In the genomic region with DNA sequence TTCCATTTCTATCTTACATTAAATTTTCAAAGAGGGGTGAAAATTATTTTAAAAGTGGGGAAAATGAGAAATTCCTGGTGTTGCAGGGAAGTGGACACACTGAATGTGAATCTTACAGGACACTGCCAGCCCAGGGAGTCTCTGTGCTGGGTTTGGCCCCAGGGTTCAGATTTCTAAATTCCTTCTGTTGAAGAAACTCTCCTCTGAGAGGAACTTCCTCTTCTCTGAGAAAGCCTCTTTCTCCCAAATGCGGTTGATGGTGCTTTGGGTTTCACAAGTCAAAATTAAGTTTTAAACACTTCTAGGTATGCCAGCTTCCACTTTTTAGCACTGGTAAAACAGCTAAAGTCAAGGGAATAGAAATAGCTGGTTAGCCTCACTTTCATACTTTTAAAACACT, we compare ENCODE assay signal across 15 cellular contexts.
DNase-seq lines count a peak whose midpoint lies in the region; ATAC-seq and TF ChIP-seq lines count a peak whose summit lies in the region.
"Had no signal": no experiment of that assay in that cellular context is flagged by ENCODE, and none has a peak within 500 bp of the region (broad histone marks: within the 10 kb centered on the region; RNA-seq: fewer than 3 reads in every experiment).

No MANE protein-coding gene starts in this region.

- H3K79me2 ChIP-seq in Loucy (ENCODE audit: insufficient read depth, low read length): no peaks in the 10 kb centered on the region

- TF ChIP-seq POLR2A in lower leg skin (IDR thresholded peaks at IDR 0.05): no peak

- H3K27ac Mint-ChIP-seq in activated T-helper 1 cell treated with anti-CD3 and anti-CD28 coated beads, Interleukin-12 subunit alpha, Interleukin-12 subunit beta, Interleukin-2, Interleukin-4 antibody, amounts not matched to agents 30 ng/mL and 10 ng/mL and 1 ng/mL, durations not matched to agents 14 hours and 24 hours and 36 hours: peak overlapping the region; percentile 16
- H3K27ac Mint-ChIP-seq in stimulated activated effector memory CD8-positive, alpha-beta T cell treated with anti-CD3 and anti-CD28 coated beads, Interleukin-12 subunit alpha, Interleukin-12 subunit beta, amount 100 ng/mL, for 72 hours: no peak overlapping the region

- peaks cover 9% of the 10 kb centered on the region for H3K4me1 Mint-ChIP-seq in activated T-helper 1 cell treated with anti-CD3 and anti-CD28 coated beads, Interleukin-12 subunit alpha, Interleukin-12 subunit beta, Interleukin-2, Interleukin-4 antibody, amounts not matched to agents 30 ng/mL and 10 ng/mL and 1 ng/mL, durations not matched to agents 14 hours and 24 hours and 36 hours (ENCODE audit: low read depth)
- no peaks in the 10 kb centered on the region for H3K4me1 Mint-ChIP-seq in stimulated activated effector memory CD8-positive, alpha-beta T cell treated with anti-CD3 and anti-CD28 coated beads, Interleukin-12 subunit alpha, Interleukin-12 subunit beta, amount 100 ng/mL, for 72 hours

- H3K4me2 ChIP-seq in Loucy (ENCODE audit: low read depth, low read length, poor library complexity, severe bottlenecking): no peak overlapping the region

- H3K27ac ChIP-seq in cardiac muscle cell (peak overlapping the region; percentile 73), right atrium auricular region (no peak overlapping the region), left ventricle myocardium inferior (replicated peaks) (no peak overlapping the region)
- H3K27ac ChIP-seq: neutrophil, stomach had no signal

- H3F3A ChIP-seq in Loucy (ENCODE audit: low read depth): no peaks in the 10 kb centered on the region

- peak overlapping the region; percentile 59 for H3K4me3 Mint-ChIP-seq in activated T-helper 1 cell treated with anti-CD3 and anti-CD28 coated beads, Interleukin-12 subunit alpha, Interleukin-12 subunit beta, Interleukin-2, Interleukin-4 antibody, amounts not matched to agents 30 ng/mL and 10 ng/mL and 1 ng/mL, durations not matched to agents 14 hours and 24 hours and 36 hours
- peak overlapping the region; percentile 24 for H3K4me3 Mint-ChIP-seq in stimulated activated effector memory CD8-positive, alpha-beta T cell treated with anti-CD3 and anti-CD28 coated beads, Interleukin-12 subunit alpha, Interleukin-12 subunit beta, amount 100 ng/mL, for 72 hours

- DNase-seq in cardiac muscle cell (ENCODE audit: low read depth in 1 of 2, low spot score in 1 of 2): no peak
- DNase-seq in right atrium auricular region (ENCODE audit: low spot score): no peak
- no peak for DNase-seq in activated T-helper 1 cell treated with anti-CD3 and anti-CD28 coated beads, Interleukin-12 subunit alpha, Interleukin-12 subunit beta, Interleukin-2, Interleukin-4 antibody, amounts not matched to agents 30 ng/mL and 10 ng/mL and 1 ng/mL, durations not matched to agents 14 hours and 24 hours and 36 hours (ENCODE audit: low spot score)
- no peak for DNase-seq in stimulated activated effector memory CD8-positive, alpha-beta T cell treated with anti-CD3 and anti-CD28 coated beads, Interleukin-12 subunit alpha, Interleukin-12 subunit beta, amount 100 ng/mL, for 72 hours (ENCODE audit: low spot score in 2 of 2)
- no peak for DNase-seq in left ventricle myocardium inferior
- DNase-seq in DMS79 treated with DMSO at 0.1 percent for 48 hours (lab: John Stamatoyannopoulos, UW): no peak
- no peak for DNase-seq in lower leg skin (ENCODE audit: low spot score in 2 of 2)
- DNase-seq: activated CD8-positive, alpha-beta memory T cell treated with anti-CD3 and anti-CD28 coated beads for 24 hours; hippocampal formation; left ventricle myocardium superior; NCI-H2081; stomach had no signal

- H3K9me3 ChIP-seq in cardiac muscle cell (ENCODE audit: low read depth): no peaks in the 10 kb centered on the region
- H3K9me3 ChIP-seq in right atrium auricular region: no peaks in the 10 kb centered on the region
- no peaks in the 10 kb centered on the region for H3K9me3 ChIP-seq in Loucy (ENCODE audit: insufficient read depth, low read depth, low read length)
- H3K9me3 ChIP-seq in left ventricle myocardium inferior (replicated peaks): no peaks in the 10 kb centered on the region
- H3K9me3 ChIP-seq: neutrophil, stomach had no signal

- H3K27me3 ChIP-seq in cardiac muscle cell (no peaks in the 10 kb centered on the region), right atrium auricular region (no peaks in the 10 kb centered on the region), Loucy (ENCODE audit: insufficient read depth, low read length, poor library complexity, severe bottlenecking) (no peaks in the 10 kb centered on the region), left ventricle myocardium inferior (ENCODE audit: low read depth) (no peaks in the 10 kb centered on the region)
- H3K27me3 ChIP-seq: neutrophil, stomach had no signal

- ATAC-seq in stimulated activated effector memory CD8-positive, alpha-beta T cell treated with anti-CD3 and anti-CD28 coated beads, Interleukin-12 subunit alpha, Interleukin-12 subunit beta, amount 100 ng/mL, for 72 hours: no peak
- ATAC-seq: left ventricle myocardium superior had no signal

- peak overlapping the region; percentile 57 for H2AFZ ChIP-seq in Loucy (ENCODE audit: low read length)

- H3K4me3 ChIP-seq in cardiac muscle cell (no peak overlapping the region), right atrium auricular region (no peak overlapping the region), Loucy (ENCODE audit: low read length, poor library complexity, severe bottlenecking) (no peak overlapping the region), left ventricle myocardium inferior (no peak overlapping the region), lower leg skin (ENCODE audit: low read depth, poor library complexity, severe bottlenecking) (no peak overlapping the region)
- H3K4me3 ChIP-seq: GM12878, stomach had no signal

- no peak for TF ChIP-seq CTCF in cardiac muscle cell (IDR thresholded peaks at IDR 0.05; ENCODE audit: low read depth, low read length)
- no peak for TF ChIP-seq CTCF in right atrium auricular region (IDR thresholded peaks at IDR 0.05)
- no peak for TF ChIP-seq CTCF in Loucy (conservative IDR thresholded peaks at IDR 0.05; ENCODE audit: low read length)
- TF ChIP-seq CTCF in left ventricle myocardium inferior (IDR thresholded peaks at IDR 0.05; ENCODE audit: borderline replicate concordance): no peak
- TF ChIP-seq CTCF in lower leg skin (IDR thresholded peaks at IDR 0.05): no peak

- H3K36me3 ChIP-seq in cardiac muscle cell: no peaks in the 10 kb centered on the region
- no peaks in the 10 kb centered on the region for H3K36me3 ChIP-seq in right atrium auricular region
- no peaks in the 10 kb centered on the region for H3K36me3 ChIP-seq in Loucy (ENCODE audit: insufficient read depth, low read length)
- H3K36me3 ChIP-seq in left ventricle myocardium inferior: no peaks in the 10 kb centered on the region
- H3K36me3 ChIP-seq: neutrophil, stomach had no signal

- H3K9ac ChIP-seq in Loucy (ENCODE audit: low read depth, low read length, poor library complexity, severe bottlenecking): no peak overlapping the region

- H3K4me1 ChIP-seq in cardiac muscle cell (ENCODE audit: low read depth) (peaks cover 14% of the 10 kb centered on the region), right atrium auricular region (no peaks in the 10 kb centered on the region), Loucy (ENCODE audit: insufficient read depth, low read length, poor library complexity, severe bottlenecking) (no peaks in the 10 kb centered on the region), left ventricle myocardium inferior (no peaks in the 10 kb centered on the region)
- H3K4me1 ChIP-seq: stomach had no signal

- H3K9me3 Mint-ChIP-seq in activated T-helper 1 cell treated with anti-CD3 and anti-CD28 coated beads, Interleukin-12 subunit alpha, Interleukin-12 subunit beta, Interleukin-2, Interleukin-4 antibody, amounts not matched to agents 30 ng/mL and 10 ng/mL and 1 ng/mL, durations not matched to agents 14 hours and 24 hours and 36 hours: no peaks in the 10 kb centered on the region
- no peaks in the 10 kb centered on the region for H3K9me3 Mint-ChIP-seq in stimulated activated effector memory CD8-positive, alpha-beta T cell treated with anti-CD3 and anti-CD28 coated beads, Interleukin-12 subunit alpha, Interleukin-12 subunit beta, amount 100 ng/mL, for 72 hours

- intact Hi-C loops in activated T-helper 1 cell treated with anti-CD3 and anti-CD28 coated beads, Interleukin-12 subunit alpha, Interleukin-12 subunit beta, Interleukin-2, Interleukin-4 antibody, amounts not matched to agents 30 ng/mL and 10 ng/mL and 1 ng/mL, durations not matched to agents 14 hours and 24 hours and 36 hours (cut with micrococcal nuclease): no loop called here
- intact Hi-C loops in left ventricle myocardium inferior (cut with micrococcal nuclease): no loop called here
- intact Hi-C loops in lower leg skin (cut with DNase I; ENCODE audit: low total_unique reads): no loop called here

- H3K9me2 ChIP-seq in Loucy (replicated peaks; ENCODE audit: low read depth, low read length): no peaks in the 10 kb centered on the region

- H4K20me1 ChIP-seq in Loucy (ENCODE audit: insufficient read depth, low read length, poor library complexity, severe bottlenecking): no peaks in the 10 kb centered on the region

- H3K27me3 Mint-ChIP-seq in activated T-helper 1 cell treated with anti-CD3 and anti-CD28 coated beads, Interleukin-12 subunit alpha, Interleukin-12 subunit beta, Interleukin-2, Interleukin-4 antibody, amounts not matched to agents 30 ng/mL and 10 ng/mL and 1 ng/mL, durations not matched to agents 14 hours and 24 hours and 36 hours (ENCODE audit: insufficient read depth): no peaks in the 10 kb centered on the region

- no peaks in the 10 kb centered on the region for H3K36me3 Mint-ChIP-seq in activated T-helper 1 cell treated with anti-CD3 and anti-CD28 coated beads, Interleukin-12 subunit alpha, Interleukin-12 subunit beta, Interleukin-2, Interleukin-4 antibody, amounts not matched to agents 30 ng/mL and 10 ng/mL and 1 ng/mL, durations not matched to agents 14 hours and 24 hours and 36 hours (ENCODE audit: low read depth)
- H3K36me3 Mint-ChIP-seq in stimulated activated effector memory CD8-positive, alpha-beta T cell treated with anti-CD3 and anti-CD28 coated beads, Interleukin-12 subunit alpha, Interleukin-12 subunit beta, amount 100 ng/mL, for 72 hours: no peaks in the 10 kb centered on the region

- WGBS in lower leg skin, 2 donors: 48 to 65% methylated on average over 1 of the region's 1 CpG
